ENCODE assay signal across 24 cellular contexts in the genomic region with DNA sequence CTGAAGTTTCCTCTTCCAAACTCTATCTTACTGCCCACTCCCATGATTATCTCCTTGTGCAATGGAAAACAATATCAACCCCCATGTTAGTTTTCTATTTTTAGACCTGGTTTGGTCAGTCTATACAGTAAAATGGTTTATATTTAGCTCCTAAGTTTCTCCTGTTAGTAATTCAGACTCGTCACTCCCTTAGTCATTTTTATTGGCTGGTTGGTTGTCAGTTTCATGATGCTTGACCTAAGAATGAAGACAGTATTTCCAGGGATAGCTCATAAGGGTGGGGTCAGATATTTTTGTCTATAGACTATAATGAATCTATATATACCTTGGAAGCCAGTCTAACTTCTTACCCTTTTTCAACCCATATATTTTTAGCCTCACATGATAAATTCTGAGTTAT.
A peak's percentile ranks its signal among the peaks of the same experiment; 100 is the strongest.
DNase-seq lines count a peak whose midpoint lies in the region; ATAC-seq, FAIRE-seq and TF ChIP-seq lines count a peak whose summit lies in the region.
"Had no signal": no experiment of that assay in that cellular context is flagged by ENCODE, and none has a peak within 500 bp of the region (broad histone marks: within the 10 kb centered on the region; RNA-seq: fewer than 3 reads in every experiment).

No MANE protein-coding gene starts in this region.

- no peak overlapping the region for H3K27ac Mint-ChIP-seq in natural killer cell treated with Interleukin-12 subunit alpha and Interleukin-12 subunit beta and Interleukin-15 and Interleukin-18, amount 100 ng/mL, for 72 hours
- H3K27ac Mint-ChIP-seq: activated CD8-positive, alpha-beta T cell treated with anti-CD3 and anti-CD28 coated beads for 36 hours; CD8-positive, alpha-beta T cell; endodermal cell; T-helper 1 cell treated with Interleukin-12 subunit alpha and Interleukin-12 subunit beta and Interleukin-4 antibody, amounts not matched to agents 30 μg/mL and 1 μg/mL, for 36 hours had no signal

- ATAC-seq in left colon (peak; percentile 52), HG02623 (IDR thresholded peaks at IDR 0.05; ENCODE audit: unreplicated experiment) (no peak), HG02884 (IDR thresholded peaks at IDR 0.05; ENCODE audit: unreplicated experiment) (no peak)
- no peak for ATAC-seq in natural killer cell treated with Interleukin-12 subunit alpha and Interleukin-12 subunit beta and Interleukin-15 and Interleukin-18, amount 100 ng/mL, for 72 hours
- ATAC-seq: activated CD8-positive, alpha-beta T cell treated with anti-CD3 and anti-CD28 coated beads for 36 hours; activated T-cell treated with anti-CD3 and anti-CD28 coated beads, Interleukin-2, amount 50 U/mL, for 4 hours; CD8-positive, alpha-beta T cell had no signal

- intact Hi-C loops in left colon (cut with DNase I, micrococcal nuclease) = loop anchor here in 1 of 2 donors (5.0 kb wide), 2 partner anchors 161 to 336 kb away; no protein-coding TSS in a partner anchor

- no peaks in the 10 kb centered on the region for H3K36me3 ChIP-seq in bronchial epithelial cell (ENCODE audit: control insufficient read depth, insufficient read depth, low read length)
- H3K36me3 ChIP-seq: SJCRH30, spleen had no signal

- FAIRE-seq in bronchial epithelial cell (lab: Jason Lieb, UNC) = no peak
- FAIRE-seq: urothelium cell line had no signal

- H3K9me3 Mint-ChIP-seq in natural killer cell treated with Interleukin-12 subunit alpha and Interleukin-12 subunit beta and Interleukin-15 and Interleukin-18, amount 100 ng/mL, for 72 hours = no peaks in the 10 kb centered on the region
- H3K9me3 Mint-ChIP-seq: activated CD8-positive, alpha-beta T cell treated with anti-CD3 and anti-CD28 coated beads for 36 hours; activated T-cell treated with anti-CD3 and anti-CD28 coated beads, Interleukin-2, amount 50 U/mL, for 4 hours; CD8-positive, alpha-beta T cell; T-helper 1 cell treated with Interleukin-12 subunit alpha and Interleukin-12 subunit beta and Interleukin-4 antibody, amounts not matched to agents 30 μg/mL and 1 μg/mL, for 36 hours had no signal

- no peaks in the 10 kb centered on the region for H3K36me3 Mint-ChIP-seq in natural killer cell treated with Interleukin-12 subunit alpha and Interleukin-12 subunit beta and Interleukin-15 and Interleukin-18, amount 100 ng/mL, for 72 hours
- H3K36me3 Mint-ChIP-seq: CD8-positive, alpha-beta T cell had no signal

- no peaks in the 10 kb centered on the region for H3K9me3 ChIP-seq in AG04450 (ENCODE audit: control insufficient read depth, insufficient read depth, low read length)
- H3K9me3 ChIP-seq: spleen had no signal

- CTCF ChIA-PET in AG04450 (lab: Charles Lee) = interaction anchor here (0.7 to 4.0 kb wide), 15 partner anchors 27 to 1618 kb away, joined by 3 to 122 read pairs (median 6); a partner anchor contains a TSS

- H3K4me3 Mint-ChIP-seq in natural killer cell treated with Interleukin-12 subunit alpha and Interleukin-12 subunit beta and Interleukin-15 and Interleukin-18, amount 100 ng/mL, for 72 hours = no peak overlapping the region
- H3K4me3 Mint-ChIP-seq: activated CD8-positive, alpha-beta T cell treated with anti-CD3 and anti-CD28 coated beads for 36 hours; activated T-cell treated with anti-CD3 and anti-CD28 coated beads, Interleukin-2, amount 50 U/mL, for 4 hours; CD8-positive, alpha-beta T cell; endodermal cell; neural crest cell; T-helper 1 cell treated with Interleukin-12 subunit alpha and Interleukin-12 subunit beta and Interleukin-4 antibody, amounts not matched to agents 30 μg/mL and 1 μg/mL, for 36 hours had no signal

- peaks cover 8 to 18% of the 10 kb centered on the region in 2 donors for H3K27me3 Mint-ChIP-seq in natural killer cell treated with Interleukin-12 subunit alpha and Interleukin-12 subunit beta and Interleukin-15 and Interleukin-18, amount 100 ng/mL, for 72 hours
- H3K27me3 Mint-ChIP-seq: activated CD8-positive, alpha-beta T cell treated with anti-CD3 and anti-CD28 coated beads for 36 hours had no signal

- DNase-seq in AG04450 (ENCODE audit: low read depth, low spot score) (peak; percentile 3), HS-5 (ENCODE audit: low read depth) (peak; percentile 38), bronchial epithelial cell (ENCODE audit: low read depth) (peak; percentile 71), left colon (no peak), medulla oblongata (ENCODE audit: extremely low spot score) (no peak)
- no peak for DNase-seq in natural killer cell treated with Interleukin-12 subunit alpha and Interleukin-12 subunit beta and Interleukin-15 and Interleukin-18, amount 100 ng/mL, for 72 hours (ENCODE audit: low spot score)
- DNase-seq: activated CD8-positive, alpha-beta T cell treated with anti-CD3 and anti-CD28 coated beads for 36 hours; activated naive CD4-positive, alpha-beta T cell treated with anti-CD3 and anti-CD28 coated beads, Interleukin-2, amount 50 U/mL, for 16 hours; activated T-cell treated with anti-CD3 and anti-CD28 coated beads, Interleukin-2, amount 50 U/mL, for 4 hours; CD8-positive, alpha-beta T cell; DMS53; endodermal cell; kidney glomerular epithelial cell; NCI-H1092 treated with DMSO at 0.1 percent for 48 hours; NCI-H526 treated with DMSO at 0.1 percent for 48 hours; SJCRH30; spleen; stimulated activated CD4-positive, alpha-beta T cell treated with anti-CD3 and anti-CD28 coated beads, Interleukin-4, amount 100 ng/mL, for 4 hours had no signal

- H3K4me1 Mint-ChIP-seq in natural killer cell treated with Interleukin-12 subunit alpha and Interleukin-12 subunit beta and Interleukin-15 and Interleukin-18, amount 100 ng/mL, for 72 hours (ENCODE audit: low read depth in 2 of 2) = no peaks in the 10 kb centered on the region

- H3K27me3 ChIP-seq in AG04450 (ENCODE audit: control insufficient read depth, insufficient read depth, low read length) (no peaks in the 10 kb centered on the region), bronchial epithelial cell (ENCODE audit: control insufficient read depth, insufficient read depth, low read length) (no peaks in the 10 kb centered on the region)
- H3K27me3 ChIP-seq: SJCRH30, spleen had no signal

- no peak overlapping the region for H3K4me3 ChIP-seq in AG04450 (ENCODE audit: low read depth, low read length)
- H3K4me3 ChIP-seq in bronchial epithelial cell (ENCODE audit: low read depth, low read length) = no peak overlapping the region
- H3K4me3 ChIP-seq: SJCRH30, spleen had no signal

- POLR2A ChIA-PET in AG04450 (lab: Yijun Ruan, JAX) = no interaction called here

- no peak overlapping the region for H3K27ac ChIP-seq in AG04450 (ENCODE audit: low read depth, low read length)
- H3K27ac ChIP-seq: KMS-11, SJCRH30, spleen had no signal

- TF ChIP-seq CTCF in AG04450 (IDR thresholded peaks at IDR 0.05; ENCODE audit: low read depth, low read length) (no peak), bronchial epithelial cell (IDR thresholded peaks at IDR 0.05; ENCODE audit: insufficient read depth, low read length, severe bottlenecking) (no peak)

Comparison
In these comparisons a context has a peak if more than half of its experiments do, and no peak if none do; other contexts are left out.
1. DNase-seq: peak in AG04450 (single experiment), HS-5 (single experiment) and bronchial epithelial cell (single experiment); none in left colon (0 of 2), medulla oblongata (single experiment) and natural killer cell treated with Interleukin-12 subunit alpha and Interleukin-12 subunit beta and Interleukin-15 and Interleukin-18, amount 100 ng/mL, for 72 hours (single experiment).